In genomic region chr7:143290293-143290692, GRCh38 we compare ENCODE assay signal across 13 cellular contexts. TPM values are rescaled to one million over a fixed set of nuclear protein-coding genes. Genes with fewer than 3 reads are reported as not detected.
A peak's percentile ranks its signal among the peaks of the same experiment; 100 is the strongest.
DNase-seq lines count a peak whose midpoint lies in the region; ATAC-seq, FAIRE-seq and TF ChIP-seq lines count a peak whose summit lies in the region.
"Had no signal": no experiment of that assay in that cellular context is flagged by ENCODE, and none has a peak within 500 bp of the region (broad histone marks: within the 10 kb centered on the region; RNA-seq: fewer than 3 reads in every experiment).

No MANE protein-coding gene starts in this region.

- peak overlapping the region; percentile 37 for H3K4me2 ChIP-seq in keratinocyte (ENCODE audit: control insufficient read depth, extremely low read depth, insufficient read depth, low read depth, low read length)

- no peak for TF ChIP-seq POLR2A in testis (IDR thresholded peaks at IDR 0.05)

- no peak overlapping the region for H2AFZ ChIP-seq in keratinocyte (ENCODE audit: control insufficient read depth, low read length)

- H3K27ac Mint-ChIP-seq in WTC11 (no peak overlapping the region), type B pancreatic cell (no peak overlapping the region)

- POLR2A ChIA-PET in WTC11 (lab: Charles Lee) = interaction anchor here (0.6 kb wide), 1 partner anchor 27 kb away, joined by 4 read pairs; the partner anchor contains the start of gene GSTK1

- peaks cover 36% of the 10 kb centered on the region for H3K79me2 ChIP-seq in keratinocyte (ENCODE audit: control insufficient read depth, insufficient read depth, low read length)

- H3K4me1 Mint-ChIP-seq in WTC11 (peaks cover 22% of the 10 kb centered on the region), type B pancreatic cell (ENCODE audit: unreplicated experiment) (peaks cover 21% of the 10 kb centered on the region)

- peaks cover 14% of the 10 kb centered on the region for H3K9me3 Mint-ChIP-seq in WTC11
- H3K9me3 Mint-ChIP-seq in type B pancreatic cell = peaks cover 5% of the 10 kb centered on the region

- H3K4me1 ChIP-seq in heart right ventricle (peaks cover 0 to 50% (median 40%) of the 10 kb centered on the region in 9 donors), keratinocyte (ENCODE audit: control insufficient read depth, extremely low read depth, insufficient read depth, low read length) (peaks cover 27% of the 10 kb centered on the region), testis (peaks cover 13% of the 10 kb centered on the region)

- H3K9me1 ChIP-seq in keratinocyte (ENCODE audit: control insufficient read depth, extremely low read depth, insufficient read depth, low read length) = peaks cover 2% of the 10 kb centered on the region

- no peaks in the 10 kb centered on the region for H3K9me3 ChIP-seq in heart right ventricle
- no peaks in the 10 kb centered on the region for H3K9me3 ChIP-seq in keratinocyte (ENCODE audit: control insufficient read depth, low read depth, low read length)
- no peaks in the 10 kb centered on the region for H3K9me3 ChIP-seq in testis
- H3K9me3 ChIP-seq: heart left ventricle had no signal

- WGBS in heart right ventricle, 2 donors = 68 to 69% methylated on average over 4 of the region's 4 CpGs
- whole genome bisulfite sequencing in testis, 2 donors = 76 to 87% methylated on average over 4 of the region's 4 CpGs

- H3K36me3 ChIP-seq in heart right ventricle = peaks cover 0 to 52% (median 32%) of the 10 kb centered on the region in 9 donors
- H3K36me3 ChIP-seq in keratinocyte (ENCODE audit: control insufficient read depth in 2 of 2, extremely low read depth in 1 of 2, insufficient read depth in 2 of 2, low read length in 2 of 2) = peaks cover 18 to 35% of the 10 kb centered on the region in 2 experiments
- H3K36me3 ChIP-seq in brain microvascular endothelial cell (replicated peaks) = peaks cover 28% of the 10 kb centered on the region
- no peaks in the 10 kb centered on the region for H3K36me3 ChIP-seq in testis (ENCODE audit: low read depth, missing control alignments)

- peak overlapping the region in 1 of 10 donors; percentile 96 for H3K27ac ChIP-seq in heart right ventricle
- no peak overlapping the region for H3K27ac ChIP-seq in keratinocyte (ENCODE audit: control insufficient read depth, insufficient read depth, low read length)
- no peak overlapping the region for H3K27ac ChIP-seq in brain microvascular endothelial cell
- no peak overlapping the region for H3K27ac ChIP-seq in testis

- dilution Hi-C loops in keratinocyte (cut with MboI; ENCODE audit: extremely low pct_ligation_motif_present, low sequenced_read_pairs) = no loop called here

- CTCF ChIA-PET in WTC11 (lab: Charles Lee) = interaction anchor here (0.6 kb wide), 1 partner anchor 576 kb away, joined by 6 read pairs; no protein-coding TSS in a partner anchor

- intact Hi-C loops in heart right ventricle (cut with DNase I) = no loop called here
- intact Hi-C loops in left cardiac atrium (cut with DNase I) = no loop called here
- intact Hi-C loops in testis (cut with DNase I; ENCODE audit: low total_unique reads) = no loop called here

- H3K36me3 Mint-ChIP-seq in WTC11 = peaks cover 56% of the 10 kb centered on the region
- H3K36me3 Mint-ChIP-seq in type B pancreatic cell = peaks cover 30% of the 10 kb centered on the region

- FAIRE-seq in keratinocyte (lab: Jason Lieb, UNC) = no peak
- FAIRE-seq: GM12891 had no signal

- DNase-seq in heart right ventricle = no peak
- no peak for DNase-seq in left cardiac atrium
- no peak for DNase-seq in WTC11 (ENCODE audit: low spot score)
- DNase-seq in keratinocyte (ENCODE audit: low read depth, low spot score) = no peak
- no peak for DNase-seq in type B pancreatic cell (ENCODE audit: extremely low spot score, unreplicated experiment)
- DNase-seq in brain microvascular endothelial cell = no peak
- no peak for DNase-seq in NCI-H146 treated with DMSO at 0.1 percent for 48 hours (lab: John Stamatoyannopoulos, UW; ENCODE audit: unreplicated experiment)
- DNase-seq in testis = no peak
- DNase-seq: heart left ventricle; NCI-H526; stimulated activated naive CD4-positive, alpha-beta T cell; SW 1271 had no signal

- ATAC-seq in heart right ventricle = no peak
- ATAC-seq in left cardiac atrium = no peak
- ATAC-seq in WTC11 = no peak
- ATAC-seq: heart left ventricle had no signal

- H3K4me3 Mint-ChIP-seq in WTC11 (peak overlapping the region; percentile 98; the same call in 1 of the 2 replicates), type B pancreatic cell (peak overlapping the region; percentile 97)

- TF ChIP-seq CTCF in heart right ventricle (IDR thresholded peaks at IDR 0.05) (no peak), WTC11 (IDR thresholded peaks at IDR 0.05) (no peak), keratinocyte (optimal IDR thresholded peaks at IDR 0.05 in 1 of 3, IDR thresholded peaks at IDR 0.05 in 1 of 3, conservative IDR thresholded peaks at IDR 0.05 in 1 of 3; ENCODE audit: extremely low read depth in 1 of 3, insufficient read depth in 2 of 3, low read length in 3 of 3) (no peak), type B pancreatic cell (conservative IDR thresholded peaks at IDR 0.05) (no peak), brain microvascular endothelial cell (IDR thresholded peaks at IDR 0.05; ENCODE audit: low read depth, low read length, missing control alignments) (no peak), testis (IDR thresholded peaks at IDR 0.05) (no peak)

- no peak overlapping the region for H3K9ac ChIP-seq in keratinocyte (ENCODE audit: control insufficient read depth, extremely low read depth, insufficient read depth, low read length)

- H3K27me3 ChIP-seq in heart right ventricle (no peaks in the 10 kb centered on the region), keratinocyte (ENCODE audit: control insufficient read depth, extremely low read depth, insufficient read depth, low read length) (no peaks in the 10 kb centered on the region), brain microvascular endothelial cell (replicated peaks) (no peaks in the 10 kb centered on the region), testis (no peaks in the 10 kb centered on the region)
- H3K27me3 ChIP-seq: heart left ventricle had no signal

- in situ Hi-C loops in brain microvascular endothelial cell (cut with HindIII; ENCODE audit: low pct_ligation_motif_present, low sequenced_read_pairs) = no loop called here

- H3K4me3 ChIP-seq in heart right ventricle (peak overlapping the region in 6 of 10 donors; percentile 90 to 100 (median 98)), keratinocyte (ENCODE audit: control insufficient read depth in 2 of 3, extremely low read depth in 1 of 3, insufficient read depth in 2 of 3, low read depth in 1 of 3, low read length in 3 of 3) (no peak overlapping the region), brain microvascular endothelial cell (ENCODE audit: low read depth, low read length) (no peak overlapping the region), testis (no peak overlapping the region)

- H3K27me3 Mint-ChIP-seq in WTC11 (ENCODE audit: low read depth) (peaks cover 29% of the 10 kb centered on the region), type B pancreatic cell (no peaks in the 10 kb centered on the region)

- H4K20me1 ChIP-seq in keratinocyte (ENCODE audit: control insufficient read depth, extremely low read depth, insufficient read depth, low read length) = no peaks in the 10 kb centered on the region

RNA-seq across cellular contexts. Expression of gene CASP2, which starts 2.1 kb away (rescaled TPM):
- 10 to 100 TPM in 6 of 10 donors, 1 to 10 TPM in 4; 7.1 to 13.9 (median 10.2) TPM for total RNA-seq in heart right ventricle
- 1 to 10 TPM; 4.4 to 8.0 TPM for polyA plus RNA-seq in heart right ventricle
- total RNA-seq in left cardiac atrium = 10 to 100 TPM in 1 of 2 donors, 1 to 10 TPM in 1; 8.0 to 12.4 TPM
- total RNA-seq in WTC11 (2021) = 35.1 to 35.5 TPM (median 35.4 TPM) in 3 replicates
- 9.1 to 21.9 TPM (median 12.8 TPM) in 3 replicates for polyA plus RNA-seq in keratinocyte
- polyA plus RNA-seq in keratinocyte (2011; ENCODE audit: low read depth) = 4.7 TPM
- polyA plus RNA-seq in keratinocyte (2011; cell fraction: cytosol; rRNA removed) = 9.0 and 14.3 TPM in 2 replicates
- polyA plus RNA-seq in keratinocyte (2011; cell fraction: nucleus; rRNA removed) = 21.7 and 22.2 TPM in 2 replicates
- 8.5 and 14.1 TPM in 2 replicates for polyA plus RNA-seq in keratinocyte (2012; ENCODE audit: low replicate concordance)
- 33.4 to 63.5 TPM (median 36.7 TPM) in 3 replicates for polyA minus RNA-seq in keratinocyte
- 16.9 TPM for polyA minus RNA-seq in keratinocyte (2011; cell fraction: cytosol; rRNA and poly(A)+ RNA removed)
- polyA minus RNA-seq in keratinocyte (2011; cell fraction: nucleus; rRNA and poly(A)+ RNA removed) = 13.6 and 24.3 TPM in 2 replicates
- 53.9 and 55.2 TPM in 2 replicates for total RNA-seq in type B pancreatic cell (ENCODE audit: low replicate concordance)
- 10 to 100 TPM; 23.6 to 26.5 TPM for total RNA-seq in testis
- 20.7 TPM for polyA plus RNA-seq in testis (ENCODE audit: insufficient read depth, low read depth, low replicate concordance)

RNA-seq across cellular contexts. Expression of gene TMEM139, which starts 5.5 kb away (rescaled TPM):
- total RNA-seq in heart right ventricle = 10 to 100 TPM in 7 of 10 donors, 1 to 10 TPM in 3; 5.4 to 14.2 (median 11.1) TPM
- 10 to 100 TPM in 1 of 2 donors, 1 to 10 TPM in 1; 2.6 to 18.0 TPM for polyA plus RNA-seq in heart right ventricle
- total RNA-seq in left cardiac atrium = 1 to 10 TPM; 2.3 to 4.1 TPM
- 1.5 to 2.0 TPM (median 1.9 TPM) in 3 replicates for total RNA-seq in WTC11 (2021)
- 20.9 to 25.1 TPM (median 22.3 TPM) in 3 replicates for polyA plus RNA-seq in keratinocyte
- polyA plus RNA-seq in keratinocyte (2011; ENCODE audit: low read depth) = 4.0 TPM
- 22.0 and 23.8 TPM in 2 replicates for polyA plus RNA-seq in keratinocyte (2011; cell fraction: cytosol; rRNA removed)
- 37.2 and 39.2 TPM in 2 replicates for polyA plus RNA-seq in keratinocyte (2011; cell fraction: nucleus; rRNA removed)
- polyA plus RNA-seq in keratinocyte (2012; ENCODE audit: low replicate concordance) = 11.3 and 14.1 TPM in 2 replicates
- polyA minus RNA-seq in keratinocyte = 5.6 to 10.7 TPM (median 8.9 TPM) in 3 replicates
- polyA minus RNA-seq in keratinocyte (2011; cell fraction: cytosol; rRNA and poly(A)+ RNA removed) = 2.9 TPM
- 8.2 and 13.0 TPM in 2 replicates for polyA minus RNA-seq in keratinocyte (2011; cell fraction: nucleus; rRNA and poly(A)+ RNA removed)
- 2.6 and 4.8 TPM in 2 replicates for total RNA-seq in type B pancreatic cell (ENCODE audit: low replicate concordance)
- total RNA-seq in testis = 1 to 10 TPM; 1.1 to 2.2 TPM
- 5.3 TPM for polyA plus RNA-seq in testis (ENCODE audit: insufficient read depth, low read depth, low replicate concordance)

RNA-seq across cellular contexts. Expression of gene CLCN1, which starts 25.6 kb away (rescaled TPM):
- total RNA-seq in heart right ventricle (not detected), left cardiac atrium (not detected), WTC11 (2021) (0.23 to 0.46 TPM (median 0.28 TPM) in 3 replicates), type B pancreatic cell (ENCODE audit: low replicate concordance) (0.12 and 0.22 TPM in 2 replicates), testis (1 to 10 TPM; 1.1 to 1.4 TPM)
- polyA plus RNA-seq in heart right ventricle (under 1 TPM in 1 of 2 donors, not detected in 1; 0.01 TPM), keratinocyte (0.03 to 0.05 TPM in 2 of 3 replicates, not detected in the other), testis (ENCODE audit: insufficient read depth, low read depth, low replicate concordance) (2.7 TPM)
- polyA plus RNA-seq in keratinocyte (2011; ENCODE audit: low read depth) = not detected
- not detected in 2 replicates for polyA plus RNA-seq in keratinocyte (2011; cell fraction: cytosol; rRNA removed)
- polyA plus RNA-seq in keratinocyte (2011; cell fraction: nucleus; rRNA removed) = 0.05 TPM in 2 replicates
- polyA plus RNA-seq in keratinocyte (2012; ENCODE audit: low replicate concordance) = 0.08 TPM in 1 of 2 replicates, not detected in the other
- polyA minus RNA-seq in keratinocyte = 0.43 TPM in 1 of 3 replicates, not detected in the others
- not detected for polyA minus RNA-seq in keratinocyte (2011; cell fraction: cytosol; rRNA and poly(A)+ RNA removed)
- not detected in 2 replicates for polyA minus RNA-seq in keratinocyte (2011; cell fraction: nucleus; rRNA and poly(A)+ RNA removed)

RNA-seq across cellular contexts. Expression of gene GSTK1, which starts 27.1 kb away (rescaled TPM):
- 100 to 1,000 TPM; 251 to 294 (median 269) TPM for total RNA-seq in heart right ventricle
- 100 to 1,000 TPM; 136 to 317 TPM for polyA plus RNA-seq in heart right ventricle
- 100 to 1,000 TPM; 185 to 195 TPM for total RNA-seq in left cardiac atrium
- total RNA-seq in WTC11 (2021) = 30.1 to 40.1 TPM (median 37.7 TPM) in 3 replicates
- polyA plus RNA-seq in keratinocyte = 133 to 171 TPM (median 157 TPM) in 3 replicates
- polyA plus RNA-seq in keratinocyte (2011; ENCODE audit: low read depth) = 80.0 TPM
- 123 and 129 TPM in 2 replicates for polyA plus RNA-seq in keratinocyte (2011; cell fraction: cytosol; rRNA removed)
- 297 and 314 TPM in 2 replicates for polyA plus RNA-seq in keratinocyte (2011; cell fraction: nucleus; rRNA removed)
- 123 and 124 TPM in 2 replicates for polyA plus RNA-seq in keratinocyte (2012; ENCODE audit: low replicate concordance)
- polyA minus RNA-seq in keratinocyte = 75.6 to 142 TPM (median 87.1 TPM) in 3 replicates
- polyA minus RNA-seq in keratinocyte (2011; cell fraction: cytosol; rRNA and poly(A)+ RNA removed) = 86.7 TPM
- 45.4 and 55.6 TPM in 2 replicates for polyA minus RNA-seq in keratinocyte (2011; cell fraction: nucleus; rRNA and poly(A)+ RNA removed)
- 110 and 155 TPM in 2 replicates for total RNA-seq in type B pancreatic cell (ENCODE audit: low replicate concordance)
- 100 to 1,000 TPM; 105 to 136 TPM for total RNA-seq in testis
- 169 TPM for polyA plus RNA-seq in testis (ENCODE audit: insufficient read depth, low read depth, low replicate concordance)

Comparison
In these comparisons a context has a peak if more than half of its experiments do, and no peak if none do; other contexts are left out.
1. H3K4me3 ChIP-seq: peak in heart right ventricle (6 of 10); none in keratinocyte (0 of 3), brain microvascular endothelial cell (single experiment) and testis (0 of 2).